Comparison of ENCODE assay signal across 1 cellular context in genomic region chr7:140640060-140640611, GRCh38.
A peak's percentile ranks its signal among the peaks of the same experiment; 100 is the strongest.
TF ChIP-seq lines count a peak whose summit lies in the region.

No MANE protein-coding gene starts in this region.

TF ChIP-seq in HEK293, 187 proteins besides CTCF, POLR2A, EP300 and RAD21 (continued from another document and continues in another):
- TF ChIP-seq YY2 (tag by site-specific recombination; IDR thresholded peaks at IDR 0.05), result 0 out of 2 replicates have a peak, but pooled peaks have one; percentile 23
- peak; percentile 94 for TF ChIP-seq ZNF2 (tag by site-specific recombination; IDR thresholded peaks at IDR 0.05)
- no peak for TF ChIP-seq ZNF624 (tag by site-specific recombination; IDR thresholded peaks at IDR 0.05)
- no peak for TF ChIP-seq ZNF24 (tag by site-specific recombination; IDR thresholded peaks at IDR 0.05)
- no peak for TF ChIP-seq ZNF513 (tag by site-specific recombination; IDR thresholded peaks at IDR 0.05)
- TF ChIP-seq ZNF558 (tag by site-specific recombination; IDR thresholded peaks at IDR 0.05), result no peak
- no peak for TF ChIP-seq ZNF571 (tag by site-specific recombination; IDR thresholded peaks at IDR 0.05)
- no peak for TF ChIP-seq ZNF366 (tag by site-specific recombination; conservative IDR thresholded peaks at IDR 0.05)
- no peak for TF ChIP-seq ZNF707 (tag by site-specific recombination; IDR thresholded peaks at IDR 0.05)
- 0 out of 2 replicates have a peak, but pooled peaks have one; percentile 51 for TF ChIP-seq ZNF76 (tag by site-specific recombination; IDR thresholded peaks at IDR 0.05; ENCODE audit: borderline replicate concordance, low read depth)
- no peak for TF ChIP-seq SETDB1 (IDR thresholded peaks at IDR 0.05; ENCODE audit: insufficient read length, low read length)
- TF ChIP-seq ZNF174 (tag by site-specific recombination; IDR thresholded peaks at IDR 0.05), result no peak
- TF ChIP-seq ZNF112 (tag by site-specific recombination; IDR thresholded peaks at IDR 0.05), result no peak
- no peak for TF ChIP-seq ZNF449 (tag by site-specific recombination; IDR thresholded peaks at IDR 0.05)
- TF ChIP-seq ZBTB20 (tag by site-specific recombination; IDR thresholded peaks at IDR 0.05), result peak; percentile 92
- TF ChIP-seq ZNF404 (tag by site-specific recombination; IDR thresholded peaks at IDR 0.05), result no peak
- peak; percentile 55 for TF ChIP-seq ZIC2 (tag by site-specific recombination; IDR thresholded peaks at IDR 0.05)
- no peak for TF ChIP-seq EGR2 (tag by site-specific recombination; IDR thresholded peaks at IDR 0.05; ENCODE audit: low read depth)
- TF ChIP-seq GLI2 (tag by site-specific recombination; IDR thresholded peaks at IDR 0.05; ENCODE audit: borderline replicate concordance, low read depth), result no peak
- no peak for TF ChIP-seq ZBTB6 (tag by site-specific recombination; IDR thresholded peaks at IDR 0.05)
- TF ChIP-seq ZNF600 (tag by site-specific recombination; IDR thresholded peaks at IDR 0.05), result peak; percentile 72
- no peak for TF ChIP-seq ZNF211 (tag by site-specific recombination; IDR thresholded peaks at IDR 0.05; ENCODE audit: low read depth)
- no peak for TF ChIP-seq ZNF157 (tag by site-specific recombination; IDR thresholded peaks at IDR 0.05)
- no peak for TF ChIP-seq ZNF37A (tag by site-specific recombination; IDR thresholded peaks at IDR 0.05)
- no peak for TF ChIP-seq MZF1 (tag by site-specific recombination; IDR thresholded peaks at IDR 0.05; ENCODE audit: borderline replicate concordance)
- TF ChIP-seq ZBTB17 (tag by site-specific recombination; IDR thresholded peaks at IDR 0.05), result peak; percentile 74
- peak; percentile 81 for TF ChIP-seq ZBTB8A (tag by site-specific recombination; IDR thresholded peaks at IDR 0.05)
- TF ChIP-seq PRDM10 (tag by site-specific recombination; IDR thresholded peaks at IDR 0.05), result no peak
- no peak for TF ChIP-seq ZNF394 (tag by site-specific recombination; IDR thresholded peaks at IDR 0.05; ENCODE audit: borderline replicate concordance)
- TF ChIP-seq ZNF561 (tag by site-specific recombination; IDR thresholded peaks at IDR 0.05; ENCODE audit: borderline replicate concordance), result 0 out of 2 replicates have a peak, but pooled peaks have one; percentile 20
- no peak for TF ChIP-seq ZNF202 (tag by site-specific recombination; IDR thresholded peaks at IDR 0.05; ENCODE audit: borderline replicate concordance)
- TF ChIP-seq SP7 (tag by site-specific recombination; IDR thresholded peaks at IDR 0.05), result peak; percentile 65
- TF ChIP-seq ZFHX2 (tag by site-specific recombination; conservative IDR thresholded peaks at IDR 0.05), result peak; percentile 28; the same call in 1 of the 2 replicates
- TF ChIP-seq ZNF280C (tag by site-specific recombination; IDR thresholded peaks at IDR 0.05), result no peak
- TF ChIP-seq REST (tag by site-specific recombination; IDR thresholded peaks at IDR 0.05), result no peak
- no peak for TF ChIP-seq SCRT1 (tag by site-specific recombination; IDR thresholded peaks at IDR 0.05; ENCODE audit: borderline replicate concordance)
- no peak for TF ChIP-seq ZBTB21 (tag by site-specific recombination; IDR thresholded peaks at IDR 0.05)
- TF ChIP-seq ZNF311 (tag by site-specific recombination; IDR thresholded peaks at IDR 0.05; ENCODE audit: borderline replicate concordance), result no peak
- TF ChIP-seq ZSCAN4 (tag by site-specific recombination; IDR thresholded peaks at IDR 0.05), result peak; percentile 99
- no peak for TF ChIP-seq ZNF292 (tag by site-specific recombination; IDR thresholded peaks at IDR 0.05; ENCODE audit: borderline replicate concordance, low read depth)
- no peak for TF ChIP-seq ZNF548 (tag by site-specific recombination; IDR thresholded peaks at IDR 0.05)
- TF ChIP-seq ZNF416 (tag by site-specific recombination; IDR thresholded peaks at IDR 0.05), result no peak
- TF ChIP-seq ZNF830 (tag by site-specific recombination; IDR thresholded peaks at IDR 0.05; ENCODE audit: low read depth), result no peak
- no peak for TF ChIP-seq ZNF670 (tag by site-specific recombination; IDR thresholded peaks at IDR 0.05; ENCODE audit: low read depth)
- 0 out of 2 replicates have a peak, but pooled peaks have one; percentile 36 for TF ChIP-seq ZSCAN5A (tag by site-specific recombination; IDR thresholded peaks at IDR 0.05)
- TF ChIP-seq SP3 (tag by site-specific recombination; IDR thresholded peaks at IDR 0.05), result peak; percentile 24
- TF ChIP-seq ZNF704 (tag by site-specific recombination; IDR thresholded peaks at IDR 0.05), result no peak
- peak; percentile 54; the same call in 1 of the 2 replicates for TF ChIP-seq REPIN1 (tag by site-specific recombination; IDR thresholded peaks at IDR 0.05; ENCODE audit: low read depth)
- peak; percentile 11; the same call in 1 of the 2 replicates for TF ChIP-seq MYNN (tag by site-specific recombination; IDR thresholded peaks at IDR 0.05; ENCODE audit: borderline replicate concordance)
- no peak for TF ChIP-seq ZNF473 (tag by site-specific recombination; IDR thresholded peaks at IDR 0.05)
